In genomic region chr6:43538986-43539385, GRCh38 we compare ENCODE assay signal across 1 cellular context. TPM values are rescaled to one million over a fixed set of nuclear protein-coding genes. Genes with fewer than 3 reads are reported as not detected.
"Had no signal": no experiment of that assay in that cellular context is flagged by ENCODE, and none has a peak within 500 bp of the region (broad histone marks: within the 10 kb centered on the region; RNA-seq: fewer than 3 reads in every experiment).

No MANE protein-coding gene starts in this region.

RNA-seq across cellular contexts. Expression of gene LRRC73, which starts 28.8 kb away (rescaled TPM):
- polyA plus RNA-seq: IgD-negative memory B cell had no signal
